In genomic region chr19:10979950-10980349, GRCh38 we compare ENCODE assay signal across 10 cellular contexts. TPM values are rescaled to one million over a fixed set of nuclear protein-coding genes. Genes with fewer than 3 reads are reported as not detected.
DNase-seq lines count a peak whose midpoint lies in the region; ATAC-seq and TF ChIP-seq lines count a peak whose summit lies in the region.
"Had no signal": no experiment of that assay in that cellular context is flagged by ENCODE, and none has a peak within 500 bp of the region (broad histone marks: within the 10 kb centered on the region; RNA-seq: fewer than 3 reads in every experiment).

No MANE protein-coding gene starts in this region.

- H3K27ac ChIP-seq in SU-DHL-6 (ENCODE audit: low read depth, low read length) (peak overlapping the region; percentile 90), esophagus muscularis mucosa (replicated peaks in 1 of 4) (peak overlapping the region in 3 of 4 donors; percentile 6 to 55 (median 33))
- H3K27ac ChIP-seq: A549 had no signal

- no peaks in the 10 kb centered on the region for H3K9me3 Mint-ChIP-seq in stimulated activated memory B cell treated with anti-CD40 and anti-IgM and Interleukin-4, amounts not matched to agents 10 μg/mL and 1 μg/mL and 100 μg/mL, for 72 hours
- no peaks in the 10 kb centered on the region for H3K9me3 Mint-ChIP-seq in immature natural killer cell

- H3K79me2 ChIP-seq in SU-DHL-6 (ENCODE audit: insufficient read depth, low read length), result peaks cover 99% of the 10 kb centered on the region

- peak; percentile 79 for ATAC-seq in stimulated activated memory B cell treated with anti-CD40 and anti-IgM and Interleukin-4, amounts not matched to agents 10 μg/mL and 1 μg/mL and 100 μg/mL, for 72 hours
- ATAC-seq in GM21619 (IDR thresholded peaks at IDR 0.05; ENCODE audit: unreplicated experiment), result no peak
- ATAC-seq: A549 had no signal

- H3K27me3 Mint-ChIP-seq in stimulated activated memory B cell treated with anti-CD40 and anti-IgM and Interleukin-4, amounts not matched to agents 10 μg/mL and 1 μg/mL and 100 μg/mL, for 72 hours, result no peaks in the 10 kb centered on the region
- H3K27me3 Mint-ChIP-seq in immature natural killer cell (ENCODE audit: low read depth in 3 of 3), result peaks cover 0 to 2% (median 2%) of the 10 kb centered on the region in 3 donors

- H3K9me2 ChIP-seq in SU-DHL-6 (replicated peaks; ENCODE audit: insufficient read depth, low read length), result no peaks in the 10 kb centered on the region

- H3K4me1 Mint-ChIP-seq in stimulated activated memory B cell treated with anti-CD40 and anti-IgM and Interleukin-4, amounts not matched to agents 10 μg/mL and 1 μg/mL and 100 μg/mL, for 72 hours, result peaks cover 35% of the 10 kb centered on the region
- H3K4me1 Mint-ChIP-seq in immature natural killer cell, result peaks cover 23% of the 10 kb centered on the region in 2 donors

- peak; percentile 26 for TF ChIP-seq CTCF in SU-DHL-6 (IDR thresholded peaks at IDR 0.05; ENCODE audit: insufficient read depth, low read length, poor library complexity, severe bottlenecking)
- TF ChIP-seq CTCF in esophagus muscularis mucosa (IDR thresholded peaks at IDR 0.05), result peak in 1 of 3 experiments; percentile 15

- no peak for TF ChIP-seq EP300 in esophagus muscularis mucosa (IDR thresholded peaks at IDR 0.05)

- H4K20me1 ChIP-seq in SU-DHL-6 (ENCODE audit: low read depth, low read length), result peaks cover 13% of the 10 kb centered on the region; the same call in 1 of the 2 replicates

- H3K4me3 Mint-ChIP-seq in stimulated activated memory B cell treated with anti-CD40 and anti-IgM and Interleukin-4, amounts not matched to agents 10 μg/mL and 1 μg/mL and 100 μg/mL, for 72 hours, result no peak overlapping the region
- peak overlapping the region in 1 of 5 donors; percentile 20 for H3K4me3 Mint-ChIP-seq in immature natural killer cell

- H3K27ac Mint-ChIP-seq in stimulated activated memory B cell treated with anti-CD40 and anti-IgM and Interleukin-4, amounts not matched to agents 10 μg/mL and 1 μg/mL and 100 μg/mL, for 72 hours, result no peak overlapping the region
- H3K27ac Mint-ChIP-seq in immature natural killer cell, result peak overlapping the region in 1 of 6 donors; percentile 59

- H3K36me3 ChIP-seq in SU-DHL-6 (ENCODE audit: low read length) (no peaks in the 10 kb centered on the region; the same call in 1 of the 2 replicates), esophagus muscularis mucosa (peaks cover 10 to 18% (median 14%) of the 10 kb centered on the region in 4 donors)

- H3K9me3 ChIP-seq in SU-DHL-6 (ENCODE audit: insufficient read depth, low read length), result no peaks in the 10 kb centered on the region
- H3K9me3 ChIP-seq in esophagus muscularis mucosa, result no peaks in the 10 kb centered on the region
- H3K9me3 ChIP-seq: A549 had no signal

- peaks cover 14% of the 10 kb centered on the region for H3K36me3 Mint-ChIP-seq in stimulated activated memory B cell treated with anti-CD40 and anti-IgM and Interleukin-4, amounts not matched to agents 10 μg/mL and 1 μg/mL and 100 μg/mL, for 72 hours
- H3K36me3 Mint-ChIP-seq in immature natural killer cell, result no peaks in the 10 kb centered on the region

- H3F3A ChIP-seq in SU-DHL-6 (ENCODE audit: insufficient read depth), result peaks cover 52% of the 10 kb centered on the region

- H3K4me1 ChIP-seq in esophagus muscularis mucosa, result peaks cover 26 to 57% (median 42%) of the 10 kb centered on the region in 4 donors

- WGBS in esophagus muscularis mucosa, result 54% methylated on average over 11 of the region's 14 CpGs

- no peak for TF ChIP-seq POLR2A in esophagus muscularis mucosa (IDR thresholded peaks at IDR 0.05; ENCODE audit: low read depth)

- H2AFZ ChIP-seq in SU-DHL-6 (ENCODE audit: low read depth, low read length, severe bottlenecking), result no peak overlapping the region

- H3K4me2 ChIP-seq in SU-DHL-6 (ENCODE audit: low read depth, low read length, poor library complexity, severe bottlenecking), result peak overlapping the region; percentile 74
- H3K4me2 ChIP-seq: A549 had no signal

- intact Hi-C loops in esophagus muscularis mucosa (cut with DNase I), result loop anchor here (5.0 kb wide), 1 partner anchor 38 kb away; no protein-coding TSS in a partner anchor

- DNase-seq in activated CD4-positive, alpha-beta T cell treated with anti-CD3 and anti-CD28 coated beads for 48 hours, result peak; percentile 40
- no peak for DNase-seq in activated CD4-positive, alpha-beta T cell treated with anti-CD3 and anti-CD28 coated beads for 4 hours
- DNase-seq in esophagus muscularis mucosa (ENCODE audit: extremely low spot score) (no peak), immature natural killer cell (no peak), AML-193 (lab: John Stamatoyannopoulos, UW) (no peak)
- DNase-seq: NCI-H187 had no signal

- H3K4me3 ChIP-seq in SU-DHL-6 (ENCODE audit: insufficient read depth, low read length, poor library complexity, severe bottlenecking) (peak overlapping the region; percentile 27), esophagus muscularis mucosa (peak overlapping the region in 2 of 4 donors; percentile 6 to 12)
- H3K4me3 ChIP-seq: A549 had no signal

- H3K27me3 ChIP-seq in SU-DHL-6 (ENCODE audit: low read length) (no peaks in the 10 kb centered on the region), esophagus muscularis mucosa (no peaks in the 10 kb centered on the region)

- H3K9ac ChIP-seq in SU-DHL-6 (ENCODE audit: low read length), result peak overlapping the region; percentile 61

RNA-seq across cellular contexts. Expression of gene SMARCA4, which starts 19.1 kb away (rescaled TPM):
- total RNA-seq in esophagus muscularis mucosa, result 10 to 100 TPM; 48.0 to 78.2 (median 53.9) TPM
- polyA plus RNA-seq in immature natural killer cell, result 10 to 100 TPM in 1 of 3 donors, 1 to 10 TPM in 2; 1.7 to 23.8 (median 6.6) TPM

RNA-seq across cellular contexts. Expression of gene TIMM29, which starts 51.3 kb away (rescaled TPM):
- 10 to 100 TPM; 32.6 to 58.7 (median 45.9) TPM for total RNA-seq in esophagus muscularis mucosa
- polyA plus RNA-seq in immature natural killer cell, result 10 to 100 TPM; 29.6 to 40.8 (median 35.4) TPM

RNA-seq across cellular contexts. Expression of gene YIPF2, which starts 51.5 kb away (rescaled TPM):
- total RNA-seq in esophagus muscularis mucosa, result 10 to 100 TPM; 23.3 to 50.1 (median 31.0) TPM
- 10 to 100 TPM; 14.8 to 24.7 (median 24.1) TPM for polyA plus RNA-seq in immature natural killer cell
